ENCODE assay signal across 1 cellular context in the genomic region with DNA sequence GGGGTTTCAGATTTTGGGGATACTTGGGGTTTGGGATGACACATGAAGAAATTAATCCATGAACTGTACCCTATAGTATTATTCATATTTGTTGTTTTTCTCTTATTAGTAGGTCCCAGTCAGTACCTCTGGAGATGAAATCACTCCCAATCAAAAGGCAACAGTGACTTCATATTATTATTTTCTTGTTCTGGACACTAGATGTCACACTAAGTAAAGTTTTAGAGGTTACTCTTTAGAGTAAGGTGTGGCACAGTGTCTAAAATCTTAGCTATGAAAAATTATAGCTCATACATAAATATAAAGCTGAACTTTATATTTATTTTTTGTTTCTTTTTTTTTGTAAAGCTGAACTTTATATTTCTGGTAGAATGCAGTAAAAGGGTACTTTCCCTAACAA.
TF ChIP-seq lines count a peak whose summit lies in the region.

No MANE protein-coding gene starts in this region.

TF ChIP-seq in endothelial cell of umbilical vein, 7 proteins besides CTCF, POLR2A, EP300 and RAD21:
- no peak for TF ChIP-seq EZH2 (IDR thresholded peaks at IDR 0.05; ENCODE audit: borderline replicate concordance, low read depth, low read length, severe bottlenecking)
- TF ChIP-seq FOS (IDR thresholded peaks at IDR 0.05; ENCODE audit: borderline replicate concordance, insufficient read depth, low read length), result no peak
- TF ChIP-seq POLR2AphosphoS5 (IDR thresholded peaks at IDR 0.05; ENCODE audit: insufficient read depth, low read depth, low read length), result no peak
TF ChIP-seq in endothelial cell of umbilical vein: peak in this region for 0.
